ENCODE assay signal across 11 cellular contexts in genomic region chr3:123036352-123037014, GRCh38. TPM values are rescaled to one million over a fixed set of nuclear protein-coding genes. Genes with fewer than 3 reads are reported as not detected.
A peak's percentile ranks its signal among the peaks of the same experiment; 100 is the strongest.
DNase-seq lines count a peak whose midpoint lies in the region; ATAC-seq and TF ChIP-seq lines count a peak whose summit lies in the region.
"Had no signal": no experiment of that assay in that cellular context is flagged by ENCODE, and none has a peak within 500 bp of the region (broad histone marks: within the 10 kb centered on the region; RNA-seq: fewer than 3 reads in every experiment).

No MANE protein-coding gene starts in this region.

- no peaks in the 10 kb centered on the region for H3K9me3 ChIP-seq in right atrium auricular region
- H3K9me3 ChIP-seq in upper lobe of right lung, result no peaks in the 10 kb centered on the region
- no peaks in the 10 kb centered on the region for H3K9me3 ChIP-seq in ovary

- H3K4me1 ChIP-seq in right atrium auricular region, result no peaks in the 10 kb centered on the region
- no peaks in the 10 kb centered on the region for H3K4me1 ChIP-seq in upper lobe of right lung
- H3K4me1 ChIP-seq in ovary (ENCODE audit: insufficient read depth), result no peaks in the 10 kb centered on the region

- H3K4me3 ChIP-seq in right atrium auricular region (no peak overlapping the region), upper lobe of right lung (no peak overlapping the region), ovary (no peak overlapping the region)

- H3K36me3 ChIP-seq in right atrium auricular region (no peaks in the 10 kb centered on the region), upper lobe of right lung (no peaks in the 10 kb centered on the region), ovary (no peaks in the 10 kb centered on the region)

- intact Hi-C loops in Right ventricle myocardium inferior (cut with DNase I) (no loop called here), upper lobe of right lung (cut with DNase I) (no loop called here), ovary (cut with DNase I) (loop anchor here in 1 of 4 donors (5.0 kb wide), 1 partner anchor 654 kb away; the partner anchor contains the start of genes FAM162A and MIX23)

- no peak for TF ChIP-seq POLR2A in ovary (IDR thresholded peaks at IDR 0.05)

- TF ChIP-seq EP300 in ovary (IDR thresholded peaks at IDR 0.05), result no peak

- DNase-seq in Right ventricle myocardium inferior (ENCODE audit: missing footprints) (no peak), right atrium auricular region (ENCODE audit: low spot score) (no peak), SIG-M5 treated with dmso at 0.1 percent for 504 hours (lab: John Stamatoyannopoulos, UW; ENCODE audit: unreplicated experiment) (peak; percentile 89), fibroblast of the conjunctiva (ENCODE audit: low read depth) (peak; percentile 30), upper lobe of right lung (no peak), ovary (no peak)
- DNase-seq: NCI-H2081; stimulated activated CD4-positive, alpha-beta T cell treated with anti-CD3 and anti-CD28 coated beads, Interleukin-15, amount 100 ng/mL, for 24 hours had no signal

- H3K27me3 ChIP-seq in right atrium auricular region (no peaks in the 10 kb centered on the region), upper lobe of right lung (peaks cover 6% of the 10 kb centered on the region), ovary (no peaks in the 10 kb centered on the region)

- no peak for TF ChIP-seq CTCF in right atrium auricular region (IDR thresholded peaks at IDR 0.05)
- no peak for TF ChIP-seq CTCF in upper lobe of right lung (IDR thresholded peaks at IDR 0.05)
- no peak for TF ChIP-seq CTCF in ovary (IDR thresholded peaks at IDR 0.05)

- H3K27ac ChIP-seq in right atrium auricular region (no peak overlapping the region), upper lobe of right lung (no peak overlapping the region), ovary (no peak overlapping the region)

- 44 to 50% (median 47%) methylated on average over 8 of the region's 8 CpGs for WGBS in ovary, 3 donors

- ATAC-seq in Right ventricle myocardium inferior (peak; percentile 78), upper lobe of right lung (peak; percentile 65), HG02588 (IDR thresholded peaks at IDR 0.05; ENCODE audit: unreplicated experiment) (no peak), HG03378 (IDR thresholded peaks at IDR 0.05; ENCODE audit: unreplicated experiment) (no peak)

RNA-seq across cellular contexts. Expression of gene SEMA5B, which starts 8.9 kb away (rescaled TPM):
- total RNA-seq in Right ventricle myocardium inferior, result 5.2 TPM
- 1 to 10 TPM in 1 of 2 donors, under 1 TPM in 1; 0.51 to 3.5 TPM for total RNA-seq in right atrium auricular region
- total RNA-seq in upper lobe of right lung, result 2.3 TPM
- total RNA-seq in ovary, result 1 to 10 TPM in 3 of 7 donors, under 1 TPM in 4; 0.22 to 2.4 (median 0.36) TPM
- 1 to 10 TPM; 1.3 to 3.1 TPM for polyA plus RNA-seq in ovary
- total RNA-seq: T-helper 1 cell treated with Interleukin-12 subunit alpha and Interleukin-12 subunit beta and Interleukin-4 antibody, amounts not matched to agents 30 ng/mL and 1 ng/mL, for 36 hours had no signal

RNA-seq across cellular contexts. Expression of gene PDIA5, which starts 30.3 kb away (rescaled TPM):
- total RNA-seq in Right ventricle myocardium inferior, result 5.7 TPM
- total RNA-seq in right atrium auricular region, result 1 to 10 TPM; 8.0 to 9.0 TPM
- total RNA-seq in upper lobe of right lung, result 33.6 TPM
- total RNA-seq in ovary, result 10 to 100 TPM; 11.2 to 30.6 (median 24.3) TPM
- polyA plus RNA-seq in ovary, result 10 to 100 TPM; 16.6 to 58.3 TPM

Comparison
In these comparisons a context has a peak if more than half of its experiments do, and no peak if none do; other contexts are left out.
1. ATAC-seq: peak in Right ventricle myocardium inferior (single experiment) and upper lobe of right lung (single experiment); none in HG02588 (single experiment) and HG03378 (single experiment).
2. DNase-seq: peak in SIG-M5 treated with dmso at 0.1 percent for 504 hours (single experiment) and fibroblast of the conjunctiva (single experiment); none in Right ventricle myocardium inferior (single experiment), right atrium auricular region (single experiment), upper lobe of right lung (single experiment) and ovary (0 of 5).